Comparison of ENCODE assay signal across 21 cellular contexts in genomic region chr3:119433613-119434325, GRCh38. TPM values are rescaled to one million over a fixed set of nuclear protein-coding genes. Genes with fewer than 3 reads are reported as not detected.
DNase-seq lines count a peak whose midpoint lies in the region; ATAC-seq, FAIRE-seq and TF ChIP-seq lines count a peak whose summit lies in the region.
"Had no signal": no experiment of that assay in that cellular context is flagged by ENCODE, and none has a peak within 500 bp of the region (broad histone marks: within the 10 kb centered on the region; RNA-seq: fewer than 3 reads in every experiment).

No MANE protein-coding gene starts in this region.

- H3K36me3 ChIP-seq in endothelial cell of umbilical vein (ENCODE audit: control insufficient read depth in 2 of 2, extremely low read depth in 1 of 2, insufficient read depth in 2 of 2, low read length in 2 of 2): peaks cover 30 to 34% of the 10 kb centered on the region in 2 experiments
- peaks cover 28 to 62% of the 10 kb centered on the region in 2 donors for H3K36me3 ChIP-seq in lung (ENCODE audit: control insufficient read depth in 2 of 2, insufficient read depth in 2 of 2, low read length in 2 of 2)
- peaks cover 90% of the 10 kb centered on the region for H3K36me3 ChIP-seq in upper lobe of right lung
- peaks cover 82% of the 10 kb centered on the region for H3K36me3 ChIP-seq in GM23248 (ENCODE audit: low read depth)

- H3K27ac ChIP-seq in endothelial cell of umbilical vein (ENCODE audit: insufficient read depth, low read depth, low read length) (peak overlapping the region; percentile 48), lung (ENCODE audit: low read depth in 1 of 2, low read length in 1 of 2) (no peak overlapping the region), upper lobe of right lung (peak overlapping the region; percentile 8), GM23248 (no peak overlapping the region)
- H3K27ac ChIP-seq: HL-60 had no signal

- no peak overlapping the region for H2AFZ ChIP-seq in endothelial cell of umbilical vein (ENCODE audit: low read depth, low read length)
- no peak overlapping the region for H2AFZ ChIP-seq in GM23248

- H3K9me2 ChIP-seq in GM23248 (ENCODE audit: insufficient read depth): no peaks in the 10 kb centered on the region

- peaks cover 19% of the 10 kb centered on the region for H3F3A ChIP-seq in GM23248 (ENCODE audit: insufficient read depth)

- BruUV-seq in endothelial cell of umbilical vein (replicated peaks; lab: Mats Ljungman, UMichigan): no TSS peak

- dilution Hi-C loops in endothelial cell of umbilical vein (cut with MboI; ENCODE audit: extremely low pct_ligation_motif_present, low sequenced_read_pairs): no loop called here

- CTCF ChIA-PET in endothelial cell of umbilical vein (lab: Charles Lee): interaction anchor here (1.5 kb wide), 1 partner anchor 8 kb away, joined by 3 read pairs; no protein-coding TSS in a partner anchor

- H3K9me1 ChIP-seq in endothelial cell of umbilical vein (replicated peaks; ENCODE audit: control insufficient read depth, extremely low read depth, insufficient read depth, low read length): no peaks in the 10 kb centered on the region

- H3K27me3 ChIP-seq in endothelial cell of umbilical vein (ENCODE audit: control insufficient read depth in 2 of 2, insufficient read depth in 2 of 2, low read length in 2 of 2) (no peaks in the 10 kb centered on the region), lung (ENCODE audit: control insufficient read depth, insufficient read depth) (no peaks in the 10 kb centered on the region), upper lobe of right lung (no peaks in the 10 kb centered on the region), GM23248 (replicated peaks; ENCODE audit: insufficient read depth) (no peaks in the 10 kb centered on the region)
- H3K27me3 ChIP-seq: BE2C had no signal

- peaks cover 16% of the 10 kb centered on the region for H3K4me1 ChIP-seq in endothelial cell of umbilical vein (ENCODE audit: control insufficient read depth, extremely low read depth, insufficient read depth, low read length)
- H3K4me1 ChIP-seq in lung (ENCODE audit: control insufficient read depth in 2 of 2, insufficient read depth in 2 of 2, low read length in 2 of 2): no peaks in the 10 kb centered on the region
- no peaks in the 10 kb centered on the region for H3K4me1 ChIP-seq in upper lobe of right lung
- H3K4me1 ChIP-seq in GM23248 (ENCODE audit: insufficient read depth): peaks cover 12% of the 10 kb centered on the region
- H3K4me1 ChIP-seq: BE2C, HAP-1 had no signal

- WGBS in lung, 2 donors: 73 to 92% methylated on average over 3 of the region's 3 CpGs
- 98 to 100% methylated on average over 3 of the region's 3 CpGs for WGBS in GM23248 (ENCODE audit: low coverage in 1 of 2, low lambda C conversion rate in 2 of 2, missing lambda C conversion rate in 2 of 2), 2 experiments

- H3K9ac ChIP-seq in endothelial cell of umbilical vein (replicated peaks; ENCODE audit: extremely low read depth, insufficient read depth, low read length): no peak overlapping the region
- no peak overlapping the region for H3K9ac ChIP-seq in GM23248

- DNase-seq in ELF-1 (ENCODE audit: low read depth, low spot score): peak; percentile 29
- no peak for DNase-seq in endothelial cell of umbilical vein (ENCODE audit: low read depth, low spot score)
- peak; percentile 40 for DNase-seq in lung (ENCODE audit: low spot score)
- DNase-seq in upper lobe of right lung: no peak
- DNase-seq in GM23248: no peak
- no peak for DNase-seq in foreskin melanocyte
- DNase-seq: 8988T; BE2C; C1 segment of cervical spinal cord; CD4-positive, CD25-positive, alpha-beta regulatory T cell; CD8-positive, alpha-beta memory T cell; COR-L47; DMS53; DND-41; EL had no signal

- no peak for TF ChIP-seq CTCF in endothelial cell of umbilical vein (IDR thresholded peaks at IDR 0.05; ENCODE audit: extremely low read depth in 1 of 2, insufficient read depth in 1 of 2, low read depth in 1 of 2, low read length in 2 of 2)
- TF ChIP-seq CTCF in lung (IDR thresholded peaks at IDR 0.05; ENCODE audit: control extremely low read depth, extremely low read depth): no peak
- no peak for TF ChIP-seq CTCF in upper lobe of right lung (IDR thresholded peaks at IDR 0.05)

- H3K9me3 ChIP-seq in endothelial cell of umbilical vein (replicated peaks; ENCODE audit: control insufficient read depth, insufficient read depth, low read length) (no peaks in the 10 kb centered on the region), lung (ENCODE audit: control insufficient read depth in 2 of 2, insufficient read depth in 1 of 2, low read length in 1 of 2) (peaks cover 0 to 5% of the 10 kb centered on the region in 2 donors), upper lobe of right lung (no peaks in the 10 kb centered on the region), GM23248 (ENCODE audit: low read depth) (no peaks in the 10 kb centered on the region)

- H3K4me2 ChIP-seq in endothelial cell of umbilical vein (ENCODE audit: insufficient read depth, low read length) (no peak overlapping the region), GM23248 (ENCODE audit: unreplicated experiment) (no peak overlapping the region)

- intact Hi-C loops in endothelial cell of umbilical vein (cut with micrococcal nuclease) (loop anchor here (5.0 kb wide), 1 partner anchor 249 kb away; no protein-coding TSS in a partner anchor), upper lobe of right lung (cut with DNase I) (no loop called here)

- no peak overlapping the region for H3K4me3 ChIP-seq in endothelial cell of umbilical vein (replicated peaks in 1 of 3; ENCODE audit: insufficient read depth in 1 of 3, low read depth in 1 of 3, low read length in 3 of 3)
- no peak overlapping the region for H3K4me3 ChIP-seq in lung
- no peak overlapping the region for H3K4me3 ChIP-seq in upper lobe of right lung
- H3K4me3 ChIP-seq in GM23248: no peak overlapping the region
- H3K4me3 ChIP-seq: HAP-1 had no signal

- ATAC-seq in lung (ENCODE audit: insufficient read depth, low FRiP score) (no peak), upper lobe of right lung (peak; percentile 84), HG02588 (IDR thresholded peaks at IDR 0.05; ENCODE audit: unreplicated experiment) (no peak)

- POLR2A ChIA-PET in endothelial cell of umbilical vein (lab: Charles Lee): no interaction called here

- no peak for FAIRE-seq in endothelial cell of umbilical vein (lab: Jason Lieb, UNC)
- FAIRE-seq: G401.6, GM12891, GM19239 had no signal

- no peak for TF ChIP-seq POLR2A in endothelial cell of umbilical vein (IDR thresholded peaks at IDR 0.05; ENCODE audit: low read depth, low read length)

- no peaks in the 10 kb centered on the region for H3K79me2 ChIP-seq in endothelial cell of umbilical vein (ENCODE audit: control insufficient read depth, insufficient read depth, low read length)
- no peaks in the 10 kb centered on the region; the same call in 1 of the 2 replicates for H3K79me2 ChIP-seq in GM23248 (ENCODE audit: insufficient read depth)

- H4K20me1 ChIP-seq in endothelial cell of umbilical vein (replicated peaks; ENCODE audit: control insufficient read depth, extremely low read depth, insufficient read depth, low read length): no peaks in the 10 kb centered on the region
- no peaks in the 10 kb centered on the region for H4K20me1 ChIP-seq in GM23248 (ENCODE audit: insufficient read depth)

- in situ Hi-C loops in GM23248 (cut with MboI): no loop called here

TF ChIP-seq in endothelial cell of umbilical vein, 7 proteins besides CTCF, POLR2A, EP300 and RAD21:
- TF ChIP-seq, protein P1, sequence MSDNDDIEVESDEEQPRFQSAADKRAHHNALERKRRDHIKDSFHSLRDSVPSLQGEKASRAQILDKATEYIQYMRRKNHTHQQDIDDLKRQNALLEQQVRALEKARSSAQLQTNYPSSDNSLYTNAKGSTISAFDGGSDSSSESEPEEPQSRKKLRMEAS (IDR thresholded peaks at IDR 0.05; ENCODE audit: insufficient read depth, insufficient read length): no peak
- TF ChIP-seq MYC (IDR thresholded peaks at IDR 0.05; ENCODE audit: low read depth, low read length): no peak
- TF ChIP-seq GATA2 (IDR thresholded peaks at IDR 0.05; ENCODE audit: insufficient read depth, insufficient read length, low read depth, low read length): no peak
- no peak for TF ChIP-seq JUN (IDR thresholded peaks at IDR 0.05; ENCODE audit: borderline replicate concordance, insufficient read depth, insufficient read length, low read depth)
- no peak for TF ChIP-seq EZH2 (IDR thresholded peaks at IDR 0.05; ENCODE audit: borderline replicate concordance, low read depth, low read length, severe bottlenecking)
- no peak for TF ChIP-seq FOS (IDR thresholded peaks at IDR 0.05; ENCODE audit: borderline replicate concordance, insufficient read depth, low read length)
- no peak for TF ChIP-seq POLR2AphosphoS5 (IDR thresholded peaks at IDR 0.05; ENCODE audit: insufficient read depth, low read depth, low read length)

RNA-seq across cellular contexts. Expression of gene TMEM39A, which starts 29.6 kb away (rescaled TPM):
- total RNA-seq in endothelial cell of umbilical vein: 53.0 and 56.0 TPM in 2 replicates
- polyA plus RNA-seq in endothelial cell of umbilical vein: 43.6 and 44.6 TPM in 2 replicates
- polyA plus RNA-seq in endothelial cell of umbilical vein (2011; cell fraction: cytosol; rRNA removed): 17.0 and 18.4 TPM in 2 replicates
- polyA plus RNA-seq in endothelial cell of umbilical vein (2011; cell fraction: nucleus; rRNA removed): 67.3 and 74.7 TPM in 2 replicates
- 25.6 and 31.1 TPM in 2 replicates for polyA plus RNA-seq in endothelial cell of umbilical vein (2012)
- 111 and 117 TPM in 2 replicates for polyA minus RNA-seq in endothelial cell of umbilical vein
- polyA minus RNA-seq in endothelial cell of umbilical vein (2011; cell fraction: cytosol; rRNA and poly(A)+ RNA removed): 11.0 TPM
- 82.1 and 128 TPM in 2 replicates for polyA minus RNA-seq in endothelial cell of umbilical vein (2011; cell fraction: nucleus; rRNA and poly(A)+ RNA removed)
- total RNA-seq in lung: 10 to 100 TPM; 45.4 to 51.2 TPM
- polyA plus RNA-seq in lung: 10 to 100 TPM in 1 of 2 donors, 1 to 10 TPM in 1; 9.3 to 30.3 TPM
- 48.2 TPM for total RNA-seq in upper lobe of right lung
- total RNA-seq in GM23248 (2014; rRNA removed; shearing (Covaris generic)): 78.8 and 105 TPM in 2 replicates
- polyA plus RNA-seq in GM23248 (2016; fragmentation: Nextera tagmentation; extraction: Ambion mirVana): 37.9 and 41.1 TPM in 2 replicates

RNA-seq across cellular contexts. Expression of gene POGLUT1, which starts 35.0 kb away (rescaled TPM):
- 17.8 and 25.0 TPM in 2 replicates for total RNA-seq in endothelial cell of umbilical vein
- 7.5 and 9.5 TPM in 2 replicates for polyA plus RNA-seq in endothelial cell of umbilical vein
- 8.0 and 8.1 TPM in 2 replicates for polyA plus RNA-seq in endothelial cell of umbilical vein (2011; cell fraction: cytosol; rRNA removed)
- polyA plus RNA-seq in endothelial cell of umbilical vein (2011; cell fraction: nucleus; rRNA removed): 18.5 and 25.8 TPM in 2 replicates
- 15.0 and 18.4 TPM in 2 replicates for polyA plus RNA-seq in endothelial cell of umbilical vein (2012)
- polyA minus RNA-seq in endothelial cell of umbilical vein: 25.2 and 27.3 TPM in 2 replicates
- polyA minus RNA-seq in endothelial cell of umbilical vein (2011; cell fraction: cytosol; rRNA and poly(A)+ RNA removed): 15.8 TPM
- 11.9 and 12.6 TPM in 2 replicates for polyA minus RNA-seq in endothelial cell of umbilical vein (2011; cell fraction: nucleus; rRNA and poly(A)+ RNA removed)
- 10 to 100 TPM; 15.8 to 17.9 TPM for total RNA-seq in lung
- polyA plus RNA-seq in lung: 1 to 10 TPM; 7.9 to 9.4 TPM
- total RNA-seq in upper lobe of right lung: 16.7 TPM
- 10.9 and 20.8 TPM in 2 replicates for total RNA-seq in GM23248 (2014; rRNA removed; shearing (Covaris generic))
- 18.7 and 24.5 TPM in 2 replicates for polyA plus RNA-seq in GM23248 (2016; fragmentation: Nextera tagmentation; extraction: Ambion mirVana)

Comparison
In these comparisons a context has a peak if more than half of its experiments do, and no peak if none do; other contexts are left out.
1. DNase-seq: peak in ELF-1 (single experiment) and lung (single experiment); none in endothelial cell of umbilical vein (single experiment), upper lobe of right lung (single experiment), GM23248 (single experiment) and foreskin melanocyte (single experiment).
2. H3K27ac ChIP-seq: peak in endothelial cell of umbilical vein (single experiment) and upper lobe of right lung (single experiment); none in lung (0 of 2) and GM23248 (single experiment).